16 cellular contexts compared by ENCODE assay signal in the genomic region with DNA sequence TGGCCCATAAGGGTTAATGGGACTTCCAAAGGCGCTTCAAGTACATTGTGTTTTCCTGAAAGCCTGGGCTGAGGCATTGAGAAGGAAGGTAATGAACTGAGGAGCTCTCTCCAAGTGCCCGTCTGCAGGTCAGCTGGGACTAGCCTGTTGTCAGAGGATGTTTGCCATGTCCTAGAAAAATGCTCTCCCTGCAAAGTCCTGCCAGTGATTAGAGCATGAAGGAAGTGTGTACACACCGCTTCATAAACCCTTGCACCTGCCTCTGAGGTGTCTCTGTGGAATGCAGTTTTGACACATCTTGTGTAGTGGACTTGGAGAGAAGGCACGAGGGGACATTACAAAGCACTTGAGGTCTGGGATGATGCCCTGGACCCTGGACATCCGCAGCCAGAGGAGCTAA.
"Had no signal": no experiment of that assay in that cellular context is flagged by ENCODE, and none has a peak within 500 bp of the region (broad histone marks: within the 10 kb centered on the region; RNA-seq: fewer than 3 reads in every experiment).

No MANE protein-coding gene starts in this region.

- H3K36me3 ChIP-seq: cardiac muscle cell, left lung, thyroid gland had no signal

- H3K27me3 ChIP-seq: cardiac muscle cell, left lung, thyroid gland had no signal

- DNase-seq: activated CD4-positive, alpha-beta T cell treated with anti-CD3 and anti-CD28 coated beads for 36 hours; activated CD4-positive, alpha-beta T cell treated with anti-CD3 and anti-CD28 coated beads, Interleukin-2, amount 50 U/mL, for 48 hours; activated naive CD8-positive, alpha-beta T cell treated with anti-CD3 and anti-CD28 coated beads for 36 hours; activated T-cell treated with anti-CD3 and anti-CD28 coated beads for 4 hours; amniotic stem cell; effector memory CD8-positive, alpha-beta T cell; foreskin fibroblast; hypothalamus; left lung; mammary epithelial cell; midbrain; stimulated activated CD4-positive, alpha-beta T cell treated with anti-CD3 and anti-CD28 coated beads, Interleukin-2, amount 100 ng/mL, for 24 hours; stimulated activated naive CD4-positive, alpha-beta T cell treated with Interleukin-2 at 50 U/mL for 16 hours; thyroid gland had no signal

- H3K4me1 ChIP-seq: left lung, parathyroid adenoma, thyroid gland had no signal

- ATAC-seq: activated CD4-positive, alpha-beta T cell treated with anti-CD3 and anti-CD28 coated beads for 36 hours; effector memory CD8-positive, alpha-beta T cell; left lung had no signal

- H3K27ac ChIP-seq: cardiac muscle cell, left lung, parathyroid adenoma, thyroid gland had no signal

- H3K4me3 ChIP-seq: cardiac muscle cell, left lung, thyroid gland had no signal

- H3K9me3 ChIP-seq: thyroid gland had no signal
